Comparison of ENCODE assay signal across 22 cellular contexts in genomic region chr11:20277014-20277413, GRCh38.
"Had no signal": no experiment of that assay in that cellular context is flagged by ENCODE, and none has a peak within 500 bp of the region (broad histone marks: within the 10 kb centered on the region; RNA-seq: fewer than 3 reads in every experiment).

No MANE protein-coding gene starts in this region.

- H3K4me1 ChIP-seq: colonic mucosa, parathyroid adenoma, right lobe of liver, testis, tibial artery had no signal

- H3K27me3 Mint-ChIP-seq: dendritic cell treated with granulocyte-macrophage colony-stimulating factor and Interleukin-4, amounts not matched to agents 40 ng/mL and 50 ng/mL, for 4 days had no signal

- H3K27ac ChIP-seq: colonic mucosa, neutrophil, parathyroid adenoma, right lobe of liver, testis, tibial artery had no signal

- H3K27me3 ChIP-seq: colonic mucosa, testis had no signal

- ATAC-seq: effector memory CD8-positive, alpha-beta T cell; left lobe of liver; naive thymus-derived CD4-positive, alpha-beta T cell; right lobe of liver had no signal

- H3K27ac Mint-ChIP-seq: dendritic cell treated with granulocyte-macrophage colony-stimulating factor and Interleukin-4, amounts not matched to agents 40 ng/mL and 50 ng/mL, for 4 days; effector memory CD8-positive, alpha-beta T cell; naive thymus-derived CD4-positive, alpha-beta T cell; progenitor cell of endocrine pancreas; type B pancreatic cell had no signal

- H3K9me3 Mint-ChIP-seq: central memory CD8-positive, alpha-beta T cell; dendritic cell treated with granulocyte-macrophage colony-stimulating factor and Interleukin-4, amounts not matched to agents 40 ng/mL and 50 ng/mL, for 4 days; effector memory CD8-positive, alpha-beta T cell; naive thymus-derived CD4-positive, alpha-beta T cell; nephron; type B pancreatic cell had no signal

- H2AFZ ChIP-seq: parathyroid adenoma had no signal

- DNase-seq: colonic mucosa; effector memory CD8-positive, alpha-beta T cell; mesenchymal stem cell; midbrain; naive thymus-derived CD4-positive, alpha-beta T cell; right lobe of liver; small intestine; stimulated activated CD4-positive, alpha-beta T cell treated with anti-CD3 and anti-CD28 coated beads, Interleukin-15, amount 100 ng/mL, for 24 hours; stimulated activated CD4-positive, alpha-beta T cell treated with anti-CD3 and anti-CD28 coated beads, Interleukin-4, amount 100 ng/mL, for 1 hour; stimulated activated CD8-positive, alpha-beta memory T cell treated with anti-CD3 and anti-CD28 coated beads, Interleukin-4, amount 100 ng/mL, for 48 hours; stimulated activated naive CD4-positive, alpha-beta T cell; substantia nigra; testis; tibial artery had no signal

- H3K79me2 ChIP-seq: parathyroid adenoma had no signal

- H3K4me3 Mint-ChIP-seq: central memory CD8-positive, alpha-beta T cell; dendritic cell treated with granulocyte-macrophage colony-stimulating factor and Interleukin-4, amounts not matched to agents 40 ng/mL and 50 ng/mL, for 4 days; effector memory CD8-positive, alpha-beta T cell; naive thymus-derived CD4-positive, alpha-beta T cell; nephron; type B pancreatic cell had no signal

- H3K36me3 ChIP-seq: colonic mucosa, neutrophil, right lobe of liver, tibial artery had no signal

- H3K9ac ChIP-seq: parathyroid adenoma had no signal

- H3K9me3 ChIP-seq: colonic mucosa, neutrophil, right lobe of liver, testis, tibial artery had no signal

- H3K4me3 ChIP-seq: colonic mucosa, right lobe of liver, testis, tibial artery had no signal

- H3K36me3 Mint-ChIP-seq: naive thymus-derived CD4-positive, alpha-beta T cell; type B pancreatic cell had no signal

- H3K4me1 Mint-ChIP-seq: central memory CD8-positive, alpha-beta T cell; naive thymus-derived CD4-positive, alpha-beta T cell had no signal
